In the genomic region with DNA sequence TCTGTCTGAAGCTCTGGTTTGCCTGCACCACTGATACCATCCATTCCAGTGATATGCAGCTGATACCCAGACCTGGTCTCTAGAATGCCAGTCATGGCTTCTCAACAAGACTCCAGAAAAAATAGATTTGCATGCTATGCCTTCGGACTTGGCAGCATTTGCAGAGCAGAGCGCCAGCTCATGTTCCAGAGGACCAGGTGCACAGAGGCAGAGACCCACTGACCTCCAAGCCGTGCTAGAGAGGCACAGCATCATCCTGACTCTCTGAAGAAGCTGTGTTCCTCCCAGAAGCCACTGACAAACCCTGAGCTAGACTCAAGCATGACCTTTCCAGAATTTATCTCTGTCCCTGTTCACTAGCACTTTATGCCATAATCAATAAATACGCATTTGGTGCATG, we compare ENCODE assay signal across 24 cellular contexts.
"Had no signal": no experiment of that assay in that cellular context is flagged by ENCODE, and none has a peak within 500 bp of the region (broad histone marks: within the 10 kb centered on the region; RNA-seq: fewer than 3 reads in every experiment).

No MANE protein-coding gene starts in this region.

- H3K4me3 ChIP-seq: breast epithelium, SK-N-MC had no signal

- H3K4me1 ChIP-seq: breast epithelium had no signal

- DNase-seq: activated B cell treated with CpG ODN at 0.5 μM for 24 hours; activated CD4-positive, alpha-beta T cell treated with anti-CD3 and anti-CD28 coated beads for 1 hour; activated CD4-positive, alpha-beta T cell treated with anti-CD3 and anti-CD28 coated beads, Interleukin-2, amount 10 ng/mL, durations not matched to agents 24 days and 14 days; activated CD4-positive, alpha-beta T cell treated with anti-CD3 and anti-CD28 coated beads, Interleukin-2, amount 50 U/mL, for 48 hours; activated CD8-positive, alpha-beta memory T cell treated with anti-CD3 and anti-CD28 coated beads, Interleukin-2, amount 10 ng/mL, durations not matched to agents 7 days and 5 days; activated gamma-delta T cell; activated naive CD4-positive, alpha-beta T cell treated with anti-CD3 and anti-CD28 coated beads for 36 hours; activated T-cell treated with anti-CD3 and anti-CD28 coated beads, Interleukin-2, amount 50 U/mL, for 24 hours; central memory CD4-positive, alpha-beta T cell; Kasumi-1; KBM-7; NCI-H1105 treated with DMSO at 0.1 percent for 48 hours; NCI-H1436 treated with DMSO at 0.1 percent for 48 hours; NCI-H187; NCI-H2081; NCI-H446; NCI-H524 treated with DMSO at 0.1 percent for 48 hours; NCI-H748 treated with DMSO at 0.1 percent for 48 hours; T-cell; T-helper 2 cell; T1000 had no signal

- H3K36me3 ChIP-seq: breast epithelium had no signal

- H3K27ac ChIP-seq: breast epithelium, SK-N-MC had no signal

- H3K27me3 ChIP-seq: breast epithelium had no signal

- ATAC-seq: activated CD8-positive, alpha-beta memory T cell treated with anti-CD3 and anti-CD28 coated beads, Interleukin-2, amount 10 ng/mL, durations not matched to agents 7 days and 5 days; T-cell had no signal

- H3K9me3 ChIP-seq: breast epithelium had no signal

- FAIRE-seq: TTC549 had no signal
